In genomic region chr3:148718982-148719862, GRCh38 we compare ENCODE assay signal across 9 cellular contexts. TPM values are rescaled to one million over a fixed set of nuclear protein-coding genes. Genes with fewer than 3 reads are reported as not detected.
DNase-seq lines count a peak whose midpoint lies in the region; ATAC-seq and TF ChIP-seq lines count a peak whose summit lies in the region.
"Had no signal": no experiment of that assay in that cellular context is flagged by ENCODE, and none has a peak within 500 bp of the region (broad histone marks: within the 10 kb centered on the region; RNA-seq: fewer than 3 reads in every experiment).

No MANE protein-coding gene starts in this region.

- TF ChIP-seq CTCF in Panc1 (IDR thresholded peaks at IDR 0.05): peak; percentile 67; the same call in 1 of the 2 replicates
- TF ChIP-seq CTCF in fibroblast of lung (conservative IDR thresholded peaks at IDR 0.05 in 1 of 2, IDR thresholded peaks at IDR 0.05 in 1 of 2; ENCODE audit: low read depth in 1 of 2, low read length in 2 of 2): peak; percentile 63 to 64
- TF ChIP-seq CTCF in tibial artery (IDR thresholded peaks at IDR 0.05): peak; percentile 46 to 60

- H3K36me3 ChIP-seq in Panc1 (ENCODE audit: control insufficient read depth, insufficient read depth, low read length): no peaks in the 10 kb centered on the region
- no peaks in the 10 kb centered on the region for H3K36me3 ChIP-seq in fibroblast of lung (ENCODE audit: control insufficient read depth, insufficient read depth, low read length)
- no peaks in the 10 kb centered on the region for H3K36me3 ChIP-seq in tibial artery

- no peak overlapping the region for H3K9ac ChIP-seq in fibroblast of lung (ENCODE audit: insufficient read depth, low read length)

- H3K27ac ChIP-seq in Panc1 (ENCODE audit: low read length): no peak overlapping the region
- H3K27ac ChIP-seq in fibroblast of lung (ENCODE audit: insufficient read depth, low read length): no peak overlapping the region
- no peak overlapping the region for H3K27ac ChIP-seq in tibial artery
- H3K27ac ChIP-seq in substantia nigra (ENCODE audit: low read depth, low read length, poor library complexity, severe bottlenecking): no peak overlapping the region

- H3K4me1 ChIP-seq in Panc1 (ENCODE audit: control insufficient read depth, insufficient read depth, low read length) (no peaks in the 10 kb centered on the region), fibroblast of lung (ENCODE audit: control insufficient read depth, extremely low read depth, insufficient read depth, low read length) (peaks cover 5% of the 10 kb centered on the region), tibial artery (no peaks in the 10 kb centered on the region)

- peak overlapping the region; percentile 48 for H2AFZ ChIP-seq in fibroblast of lung (ENCODE audit: low read length)

- no peak overlapping the region for H3K4me2 ChIP-seq in fibroblast of lung (ENCODE audit: extremely low read depth, insufficient read depth, low read length)

- H3K4me3 ChIP-seq in Panc1 (ENCODE audit: low read depth in 2 of 2, low read length in 2 of 2) (no peak overlapping the region), fibroblast of lung (replicated peaks in 1 of 4; ENCODE audit: control extremely low read depth in 1 of 4, insufficient read depth in 1 of 4, low read depth in 3 of 4, low read length in 4 of 4) (no peak overlapping the region), tibial artery (no peak overlapping the region)

- H3K79me2 ChIP-seq in fibroblast of lung (ENCODE audit: control insufficient read depth, insufficient read depth, low read length): no peaks in the 10 kb centered on the region

- POLR2A ChIA-PET in Panc1 (lab: Charles Lee): no interaction called here

- H3K9me3 ChIP-seq in Panc1 (ENCODE audit: control insufficient read depth, insufficient read depth, low read depth, low read length) (no peaks in the 10 kb centered on the region), fibroblast of lung (ENCODE audit: control insufficient read depth, insufficient read depth, low read depth, low read length) (no peaks in the 10 kb centered on the region), tibial artery (no peaks in the 10 kb centered on the region)

- no peaks in the 10 kb centered on the region for H4K20me1 ChIP-seq in fibroblast of lung (ENCODE audit: control insufficient read depth, extremely low read depth, insufficient read depth, low read length)

- DNase-seq in SIG-M5 treated with dmso at 0.1 percent for 504 hours (lab: John Stamatoyannopoulos, UW; ENCODE audit: unreplicated experiment) (peak; percentile 6), SIG-M5 (lab: John Stamatoyannopoulos, UW) (no peak), Panc1 (ENCODE audit: low read depth, low spot score) (no peak), fibroblast of lung (ENCODE audit: low read depth in 2 of 2) (peak in 1 of 2 donors; percentile 62), tibial artery (no peak), substantia nigra (lab: John Stamatoyannopoulos, UW) (no peak)
- DNase-seq in stimulated activated CD4-positive, alpha-beta T cell treated with anti-CD3 and anti-CD28 coated beads, Interleukin-2, amount 100 ng/mL, for 24 hours: no peak
- DNase-seq in activated CD4-positive, alpha-beta T cell treated with anti-CD3 and anti-CD28 coated beads for 1 hour: no peak
- DNase-seq: activated B cell treated with CpG ODN at 0.5 μM for 24 hours had no signal

- in situ Hi-C loops in Panc1 (cut with HindIII; ENCODE audit: low pct_unique_long_range_greater_than_20kb, low sequenced_read_pairs): no loop called here

- peaks cover 2% of the 10 kb centered on the region; the same call in 1 of the 2 replicates for H3K27me3 ChIP-seq in Panc1 (ENCODE audit: control insufficient read depth, insufficient read depth, low read length)
- no peaks in the 10 kb centered on the region for H3K27me3 ChIP-seq in fibroblast of lung (ENCODE audit: control insufficient read depth, insufficient read depth, low read length)
- H3K27me3 ChIP-seq in tibial artery: no peaks in the 10 kb centered on the region

- no TSS peak for BruUV-seq in Panc1 (replicated peaks; lab: Mats Ljungman, UMichigan)

- intact Hi-C loops in Panc1 (cut with micrococcal nuclease; ENCODE audit: unreplicated experiment): loop anchor here (2.0 kb wide), 1 partner anchor 338 kb away; no protein-coding TSS in a partner anchor
- intact Hi-C loops in tibial artery (cut with DNase I; ENCODE audit: low total_unique reads): no loop called here

- ATAC-seq in Panc1: no peak

- CTCF ChIA-PET in Panc1 (lab: Charles Lee): interaction anchor here (0.5 to 2.1 kb wide), 3 partner anchors 324 to 353 kb away, joined by 4 to 10 read pairs (median 5); no protein-coding TSS in a partner anchor

RNA-seq across cellular contexts. Expression of gene AGTR1, which starts 21.5 kb away (rescaled TPM):
- total RNA-seq in Panc1 (2021; ENCODE audit: unreplicated experiment) (0.28 TPM), fibroblast of lung (1.2 and 1.5 TPM in 2 replicates)
- 0.10 TPM for polyA plus RNA-seq in Panc1 (2012; ENCODE audit: insufficient read length)
- 1.6 and 3.9 TPM in 2 replicates for polyA plus RNA-seq in fibroblast of lung
- 1.1 and 2.0 TPM in 2 replicates for polyA plus RNA-seq in fibroblast of lung (2012)
- polyA minus RNA-seq in fibroblast of lung (ENCODE audit: low replicate concordance): 0.15 TPM in 1 of 2 replicates, not detected in the other
- total RNA-seq: activated B cell treated with CpG ODN at 0.5 μM for 24 hours had no signal
